Comparison of ENCODE assay signal across 17 cellular contexts in the genomic region with DNA sequence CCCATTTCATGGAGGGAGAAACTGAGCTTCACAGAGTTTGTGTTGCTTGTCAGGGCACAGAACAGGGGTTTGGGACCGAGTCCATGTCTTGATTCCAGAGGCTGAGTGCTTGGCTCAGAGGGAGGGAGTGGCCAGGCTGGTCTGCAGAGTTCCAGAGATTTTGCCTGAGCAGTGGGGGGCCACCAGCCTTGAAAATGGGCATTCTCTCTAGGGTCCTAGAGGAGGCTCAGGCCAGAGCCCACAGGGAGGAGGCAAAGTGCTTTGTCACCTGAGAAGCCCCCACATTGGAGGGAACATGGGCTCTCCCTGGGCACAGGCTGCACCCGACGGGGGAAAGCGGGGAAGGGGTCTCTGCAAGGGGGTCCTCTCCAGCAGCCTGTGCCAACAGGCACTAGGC.
"Had no signal": no experiment of that assay in that cellular context is flagged by ENCODE, and none has a peak within 500 bp of the region (broad histone marks: within the 10 kb centered on the region; RNA-seq: fewer than 3 reads in every experiment).

No MANE protein-coding gene starts in this region.

- DNase-seq: effector CD8-positive, alpha-beta T cell; foreskin melanocyte; heart left ventricle; mammary epithelial cell; pancreas; right cardiac atrium; stimulated activated CD4-positive, alpha-beta T cell treated with anti-CD3 and anti-CD28 coated beads, Interleukin-2, amount 100 ng/mL, for 48 hours; stimulated activated naive CD4-positive, alpha-beta T cell treated with Interleukin-2 at 50 U/mL for 16 hours; tibial artery; upper lobe of right lung had no signal

- H2AFZ ChIP-seq: neural progenitor cell had no signal

- ATAC-seq: pancreas, right cardiac atrium, upper lobe of right lung had no signal

- H3K9me3 ChIP-seq: pancreas, suprapubic skin, tibial artery, upper lobe of right lung, vagina had no signal

- H3K4me3 Mint-ChIP-seq: natural killer cell treated with Interleukin-12 subunit alpha and Interleukin-12 subunit beta and Interleukin-15 and Interleukin-18, amount 100 ng/mL, for 72 hours; neural progenitor cell had no signal

- H3K4me3 ChIP-seq: coronary artery, heart left ventricle, neural progenitor cell, pancreas, smooth muscle cell, suprapubic skin, tibial artery, upper lobe of right lung, vagina had no signal

- H3K4me2 ChIP-seq: neural progenitor cell, smooth muscle cell had no signal

- H3K9ac ChIP-seq: neural progenitor cell had no signal

- H3K4me1 ChIP-seq: pancreas, upper lobe of right lung had no signal

- H3K36me3 ChIP-seq: heart left ventricle, neural progenitor cell, pancreas, suprapubic skin, tibial artery, upper lobe of right lung, vagina had no signal

- H3K9me3 Mint-ChIP-seq: natural killer cell treated with Interleukin-12 subunit alpha and Interleukin-12 subunit beta and Interleukin-15 and Interleukin-18, amount 100 ng/mL, for 72 hours; neural progenitor cell had no signal

- H3K27me3 ChIP-seq: heart left ventricle, neural progenitor cell, pancreas, suprapubic skin, tibial artery, upper lobe of right lung, vagina had no signal

- H3K36me3 Mint-ChIP-seq: natural killer cell treated with Interleukin-12 subunit alpha and Interleukin-12 subunit beta and Interleukin-15 and Interleukin-18, amount 100 ng/mL, for 72 hours; neural progenitor cell had no signal

- H3K27me3 Mint-ChIP-seq: natural killer cell treated with Interleukin-12 subunit alpha and Interleukin-12 subunit beta and Interleukin-15 and Interleukin-18, amount 100 ng/mL, for 72 hours; progenitor cell of endocrine pancreas had no signal

- H3K27ac ChIP-seq: coronary artery, heart left ventricle, neural progenitor cell, pancreas, tibial artery, upper lobe of right lung, vagina had no signal

- H3K27ac Mint-ChIP-seq: natural killer cell treated with Interleukin-12 subunit alpha and Interleukin-12 subunit beta and Interleukin-15 and Interleukin-18, amount 100 ng/mL, for 72 hours; neural progenitor cell; progenitor cell of endocrine pancreas had no signal
